19 cellular contexts compared by ENCODE assay signal in genomic region chr12:109958374-109958773, GRCh38.
"Had no signal": no experiment of that assay in that cellular context is flagged by ENCODE, and none has a peak within 500 bp of the region (broad histone marks: within the 10 kb centered on the region; RNA-seq: fewer than 3 reads in every experiment).

No MANE protein-coding gene starts in this region.

- H3K4me3 Mint-ChIP-seq: effector memory CD8-positive, alpha-beta T cell; mesothelial cell of epicardium; naive thymus-derived CD4-positive, alpha-beta T cell; nephron; neural progenitor cell; type B pancreatic cell had no signal

- H3K9me3 Mint-ChIP-seq: effector memory CD8-positive, alpha-beta T cell; mesothelial cell of epicardium; nephron; neural progenitor cell; type B pancreatic cell had no signal

- H3K4me1 Mint-ChIP-seq: mesothelial cell of epicardium, nephron, neural progenitor cell had no signal

- DNase-seq: effector memory CD8-positive, alpha-beta T cell; hypothalamus; left lung; mesenchymal stem cell; naive thymus-derived CD4-positive, alpha-beta T cell; stimulated activated CD4-positive, alpha-beta T cell treated with anti-CD3 and anti-CD28 coated beads, Interleukin-12 subunit alpha, Interleukin-12 subunit beta, amount 100 ng/mL, for 4 hours; stimulated activated CD4-positive, alpha-beta T cell treated with anti-CD3 and anti-CD28 coated beads, Interleukin-1b, Interleukin-23, amount 100 ng/mL, for 48 hours; stimulated activated CD4-positive, alpha-beta T cell treated with anti-CD3 and anti-CD28 coated beads, Interleukin-4, amount 100 ng/mL, for 1 hour; stimulated activated CD8-positive, alpha-beta memory T cell treated with anti-CD3 and anti-CD28 coated beads, Interleukin-4, amount 100 ng/mL, for 48 hours; stimulated activated naive CD4-positive, alpha-beta T cell; substantia nigra; testis; tibial artery had no signal

- H3K27ac Mint-ChIP-seq: mesothelial cell of epicardium, nephron, neural progenitor cell, progenitor cell of endocrine pancreas, type B pancreatic cell had no signal

- H3K27me3 Mint-ChIP-seq: effector memory CD8-positive, alpha-beta T cell; naive thymus-derived CD4-positive, alpha-beta T cell; progenitor cell of endocrine pancreas; type B pancreatic cell had no signal

- ATAC-seq: effector memory CD8-positive, alpha-beta T cell; left lung; naive thymus-derived CD4-positive, alpha-beta T cell; sciatic nerve had no signal
